In the genomic region with DNA sequence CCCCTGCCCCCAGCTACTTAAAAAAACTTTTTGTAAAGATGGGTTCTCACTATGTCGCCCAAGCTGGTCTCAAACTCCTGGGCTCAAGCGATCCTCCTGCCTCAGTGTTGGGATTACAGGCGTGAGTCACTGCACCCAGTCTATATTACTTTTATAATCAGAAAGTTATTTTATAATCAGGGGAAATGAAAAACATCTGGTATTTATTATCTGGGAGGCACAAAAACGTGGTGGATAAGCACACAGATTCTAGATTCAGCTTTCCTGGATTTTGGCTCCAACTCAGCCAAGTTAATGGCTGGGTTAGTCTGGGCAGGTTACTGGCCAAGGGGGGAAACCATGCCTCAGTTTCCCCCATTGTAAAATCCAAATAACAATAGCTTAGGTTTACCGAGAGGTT, we compare ENCODE assay signal across 12 cellular contexts. TPM values are rescaled to one million over a fixed set of nuclear protein-coding genes. Genes with fewer than 3 reads are reported as not detected.
DNase-seq lines count a peak whose midpoint lies in the region; ATAC-seq, FAIRE-seq and TF ChIP-seq lines count a peak whose summit lies in the region.
"Had no signal": no experiment of that assay in that cellular context is flagged by ENCODE, and none has a peak within 500 bp of the region (broad histone marks: within the 10 kb centered on the region; RNA-seq: fewer than 3 reads in every experiment).

No MANE protein-coding gene starts in this region.

- H4K20me1 ChIP-seq in PC-9 (ENCODE audit: insufficient read depth), result 0 out of 2 replicates have a peak, but pooled peaks cover 4% of the 10 kb centered on the region
- no peaks in the 10 kb centered on the region for H4K20me1 ChIP-seq in fibroblast of lung (ENCODE audit: control insufficient read depth, extremely low read depth, insufficient read depth, low read length)

- H3K27ac Mint-ChIP-seq in CD4-positive, alpha-beta T cell, result peak overlapping the region; percentile 89

- no peak for TF ChIP-seq EP300 in sigmoid colon (IDR thresholded peaks at IDR 0.05)

- H3K4me2 ChIP-seq in PC-9, result peak overlapping the region; percentile 97
- H3K4me2 ChIP-seq in fibroblast of lung (ENCODE audit: extremely low read depth, insufficient read depth, low read length), result peak overlapping the region; percentile 33
- H3K4me2 ChIP-seq in trophoblast cell (ENCODE audit: low read length), result no peak overlapping the region

- no peak overlapping the region for H3K4ac ChIP-seq in trophoblast cell (ENCODE audit: low read depth, low read length)

- H3K27me3 Mint-ChIP-seq in CD4-positive, alpha-beta T cell, result no peaks in the 10 kb centered on the region
- H3K27me3 Mint-ChIP-seq: central memory CD8-positive, alpha-beta T cell had no signal

- no peak for TF ChIP-seq CTCF in CD4-positive, alpha-beta T cell (IDR thresholded peaks at IDR 0.05)
- no peak for TF ChIP-seq CTCF in PC-9 (conservative IDR thresholded peaks at IDR 0.05)
- TF ChIP-seq CTCF in fibroblast of lung (conservative IDR thresholded peaks at IDR 0.05 in 1 of 2, IDR thresholded peaks at IDR 0.05 in 1 of 2; ENCODE audit: low read depth in 1 of 2, low read length in 2 of 2), result no peak
- no peak for TF ChIP-seq CTCF in sigmoid colon (IDR thresholded peaks at IDR 0.05)
- no peak for TF ChIP-seq CTCF in D721Med (IDR thresholded peaks at IDR 0.05; ENCODE audit: insufficient read depth, missing control alignments)

- H2BK5ac ChIP-seq in trophoblast cell (ENCODE audit: low read depth, low read length, poor library complexity), result no peak overlapping the region

- no peak overlapping the region for H4K12ac ChIP-seq in trophoblast cell (ENCODE audit: low read depth, low read length)

- H3K4me3 Mint-ChIP-seq in CD4-positive, alpha-beta T cell, result peak overlapping the region; percentile 83

- intact Hi-C loops in CD4-positive, alpha-beta T cell (cut with DNase I, micrococcal nuclease), result loop anchor here (2.0 to 5.0 kb wide), 3 partner anchors 16 to 74 kb away; no protein-coding TSS in a partner anchor
- intact Hi-C loops in PC-9 (cut with micrococcal nuclease; ENCODE audit: unreplicated experiment) (loop anchor here (5.0 to 10.0 kb wide), 2 partner anchors 74 to 221 kb away; partner anchors contain the start of gene CDC37), sigmoid colon (cut with DNase I) (loop anchor here (5.0 kb wide), 1 partner anchor 46 kb away; no protein-coding TSS in a partner anchor)

- WGBS in sigmoid colon, 2 donors, result 14 to 38% methylated on average over 5 of the region's 5 CpGs
- WGBS in trophoblast cell (ENCODE audit: extremely low coverage, insufficient coverage, insufficient read length), result no CpG with 5 or more reads among the region's 5 CpGs

- CTCF ChIA-PET in CD4-positive, alpha-beta T cell (lab: Charles Lee), result interaction anchor here (0.6 to 1.6 kb wide), 7 partner anchors 23 to 386 kb away, joined by 3 to 8 read pairs (median 5); no protein-coding TSS in a partner anchor
- CTCF ChIA-PET in PC-9 (lab: Charles Lee), result interaction anchor here (0.6 to 1.4 kb wide), 6 partner anchors 50 to 216 kb away, joined by 3 to 17 read pairs (median 4); no protein-coding TSS in a partner anchor

- H3K27me3 ChIP-seq in CD4-positive, alpha-beta T cell (ENCODE audit: control insufficient read depth, insufficient read depth, low read length), result no peaks in the 10 kb centered on the region
- H3K27me3 ChIP-seq in PC-9 (ENCODE audit: insufficient read depth, low read depth) (no peaks in the 10 kb centered on the region), fibroblast of lung (ENCODE audit: control insufficient read depth, insufficient read depth, low read length) (no peaks in the 10 kb centered on the region), sigmoid colon (no peaks in the 10 kb centered on the region), trophoblast cell (ENCODE audit: insufficient read depth, low read length) (no peaks in the 10 kb centered on the region)

- H3K36me3 ChIP-seq in PC-9 (ENCODE audit: low read depth), result no peaks in the 10 kb centered on the region
- no peaks in the 10 kb centered on the region for H3K36me3 ChIP-seq in fibroblast of lung (ENCODE audit: control insufficient read depth, insufficient read depth, low read length)
- H3K36me3 ChIP-seq in sigmoid colon, result no peaks in the 10 kb centered on the region
- no peaks in the 10 kb centered on the region for H3K36me3 ChIP-seq in trophoblast cell (ENCODE audit: control insufficient read depth in 1 of 2, insufficient read depth in 2 of 2, low read length in 2 of 2)
- H3K36me3 ChIP-seq: gastroesophageal sphincter, neutrophil had no signal

- peaks cover 36% of the 10 kb centered on the region for H3F3A ChIP-seq in PC-9 (ENCODE audit: insufficient read depth, low read depth)

- TF ChIP-seq POLR2A in sigmoid colon (IDR thresholded peaks at IDR 0.05), result no peak

- ATAC-seq in CD4-positive, alpha-beta T cell (ENCODE audit: poor library complexity), result no peak
- ATAC-seq in HG02678 (IDR thresholded peaks at IDR 0.05; ENCODE audit: unreplicated experiment) (no peak), HG03439 (IDR thresholded peaks at IDR 0.05; ENCODE audit: unreplicated experiment) (no peak)

- H3K23ac ChIP-seq in trophoblast cell (ENCODE audit: low read length), result no peak overlapping the region

- FAIRE-seq in D721Med (lab: Jason Lieb, UNC), result no peak

- no peak for DNase-seq in CD4-positive, alpha-beta T cell
- no peak for DNase-seq in PC-9
- peak in 1 of 2 donors; percentile 13 for DNase-seq in fibroblast of lung (ENCODE audit: low read depth in 2 of 2)
- DNase-seq in sigmoid colon, result no peak
- DNase-seq in trophoblast cell, result no peak
- no peak for DNase-seq in D721Med (ENCODE audit: insufficient read length, low spot score)

- H3K9ac ChIP-seq in fibroblast of lung (ENCODE audit: insufficient read depth, low read length) (no peak overlapping the region), trophoblast cell (ENCODE audit: low read length) (no peak overlapping the region)

- no peaks in the 10 kb centered on the region for H3K36me3 Mint-ChIP-seq in CD4-positive, alpha-beta T cell (ENCODE audit: low read depth)

- no peak overlapping the region for H2AFZ ChIP-seq in PC-9
- no peak overlapping the region for H2AFZ ChIP-seq in fibroblast of lung (ENCODE audit: low read length)
- H2AFZ ChIP-seq in trophoblast cell (ENCODE audit: insufficient read depth, low read length, poor library complexity), result no peak overlapping the region

- no peak overlapping the region for H3K14ac ChIP-seq in trophoblast cell (ENCODE audit: low read length)

- H3K4me3 ChIP-seq in PC-9, result peak overlapping the region; percentile 41; the same call in 1 of the 2 replicates
- peak overlapping the region in 2 of 4 experiments; percentile 16 to 25 for H3K4me3 ChIP-seq in fibroblast of lung (replicated peaks in 1 of 4; ENCODE audit: control extremely low read depth in 1 of 4, insufficient read depth in 1 of 4, low read depth in 3 of 4, low read length in 4 of 4)
- peak overlapping the region in 3 of 4 donors; percentile 40 to 54 (median 42) for H3K4me3 ChIP-seq in sigmoid colon
- no peak overlapping the region for H3K4me3 ChIP-seq in trophoblast cell (ENCODE audit: low read depth, low read length)

- no peak overlapping the region for H4K91ac ChIP-seq in trophoblast cell (ENCODE audit: low read depth, low read length)

- H3K4me1 Mint-ChIP-seq in CD4-positive, alpha-beta T cell (ENCODE audit: low read depth), result peaks cover 9% of the 10 kb centered on the region

- peaks cover 14% of the 10 kb centered on the region for H3K4me1 ChIP-seq in PC-9 (replicated peaks; ENCODE audit: insufficient read depth)
- H3K4me1 ChIP-seq in fibroblast of lung (ENCODE audit: control insufficient read depth, extremely low read depth, insufficient read depth, low read length), result peaks cover 3% of the 10 kb centered on the region
- H3K4me1 ChIP-seq in sigmoid colon, result peaks cover 0 to 15% (median 12%) of the 10 kb centered on the region in 4 donors
- H3K4me1 ChIP-seq in trophoblast cell (ENCODE audit: control insufficient read depth in 1 of 2, insufficient read depth in 2 of 2, low read length in 2 of 2), result no peaks in the 10 kb centered on the region

- no peak overlapping the region for H2AK5ac ChIP-seq in trophoblast cell (ENCODE audit: low read length)

- H3K27ac ChIP-seq in CD4-positive, alpha-beta T cell (ENCODE audit: low read depth, low read length), result no peak overlapping the region
- no peak overlapping the region for H3K27ac ChIP-seq in PC-9
- H3K27ac ChIP-seq in fibroblast of lung (ENCODE audit: insufficient read depth, low read length), result no peak overlapping the region
- H3K27ac ChIP-seq in sigmoid colon, result no peak overlapping the region
- H3K27ac ChIP-seq in trophoblast cell (ENCODE audit: low read depth, low read length), result no peak overlapping the region
- H3K27ac ChIP-seq: neutrophil had no signal

- no peak overlapping the region for H2BK12ac ChIP-seq in trophoblast cell (ENCODE audit: low read length)

- H3K9me2 ChIP-seq in PC-9 (ENCODE audit: insufficient read depth), result no peaks in the 10 kb centered on the region

- no peaks in the 10 kb centered on the region for H3K79me1 ChIP-seq in trophoblast cell (ENCODE audit: low read length)

- H3K9me3 Mint-ChIP-seq in CD4-positive, alpha-beta T cell, result no peaks in the 10 kb centered on the region
- H3K9me3 Mint-ChIP-seq: activated T-cell treated with anti-CD3 and anti-CD28 coated beads, Interleukin-2, amount 50 U/mL, for 4 hours; central memory CD8-positive, alpha-beta T cell had no signal

- H3K9me3 ChIP-seq in CD4-positive, alpha-beta T cell (ENCODE audit: control insufficient read depth, low read length), result no peaks in the 10 kb centered on the region
- no peaks in the 10 kb centered on the region for H3K9me3 ChIP-seq in PC-9 (ENCODE audit: insufficient read depth, low read depth)
- H3K9me3 ChIP-seq in fibroblast of lung (ENCODE audit: control insufficient read depth, insufficient read depth, low read depth, low read length), result no peaks in the 10 kb centered on the region
- H3K9me3 ChIP-seq in sigmoid colon, result no peaks in the 10 kb centered on the region
- H3K9me3 ChIP-seq in trophoblast cell (ENCODE audit: insufficient read depth, low read depth, low read length), result no peaks in the 10 kb centered on the region
- H3K9me3 ChIP-seq: gastroesophageal sphincter, neutrophil had no signal

- no TSS peak for BruUV-seq in PC-9 (replicated peaks; lab: Mats Ljungman, UMichigan)

- POLR2A ChIA-PET in CD4-positive, alpha-beta T cell (lab: Charles Lee), result interaction anchor here (1.3 kb wide), 1 partner anchor 89 kb away, joined by 5 read pairs; no protein-coding TSS in a partner anchor
- POLR2A ChIA-PET in PC-9 (lab: Charles Lee; ENCODE audit: unreplicated experiment), result interaction anchor here (0.7 kb wide), 1 partner anchor 220 kb away, joined by 3 read pairs; no protein-coding TSS in a partner anchor

- no peak overlapping the region for H3K18ac ChIP-seq in trophoblast cell (ENCODE audit: low read length)

- H3K79me2 ChIP-seq in PC-9 (ENCODE audit: low read depth), result no peaks in the 10 kb centered on the region
- no peaks in the 10 kb centered on the region for H3K79me2 ChIP-seq in fibroblast of lung (ENCODE audit: control insufficient read depth, insufficient read depth, low read length)
- no peaks in the 10 kb centered on the region for H3K79me2 ChIP-seq in trophoblast cell (ENCODE audit: control insufficient read depth, insufficient read depth, low read length, poor library complexity)

- H2BK120ac ChIP-seq in trophoblast cell (ENCODE audit: insufficient read depth, low read length, poor library complexity), result no peak overlapping the region

- H4K8ac ChIP-seq in trophoblast cell (ENCODE audit: low read depth, low read length), result no peak overlapping the region

RNA-seq across cellular contexts. Expression of gene KEAP1, which starts 24.7 kb away (rescaled TPM):
- total RNA-seq in CD4-positive, alpha-beta T cell, result 10 to 100 TPM; 10.5 to 11.6 TPM
- total RNA-seq in PC-9 (2021) (154 and 170 TPM in 2 replicates), fibroblast of lung (81.7 and 103 TPM in 2 replicates), sigmoid colon (10 to 100 TPM; 45.4 to 67.8 (median 53.1) TPM)
- polyA plus RNA-seq in fibroblast of lung (36.1 and 51.3 TPM in 2 replicates), sigmoid colon (10 to 100 TPM; 43.2 to 62.4 (median 50.5) TPM)
- polyA plus RNA-seq in fibroblast of lung (2012), result 53.7 and 78.4 TPM in 2 replicates
- 237 and 316 TPM in 2 replicates for polyA minus RNA-seq in fibroblast of lung (ENCODE audit: low replicate concordance)
- 29.2 and 29.6 TPM in 2 replicates for polyA plus RNA-seq in trophoblast cell (2013)

RNA-seq across cellular contexts. Expression of gene S1PR5, which starts 38.8 kb away (rescaled TPM):
- under 1 TPM; 0.55 to 0.92 TPM for total RNA-seq in CD4-positive, alpha-beta T cell
- total RNA-seq in PC-9 (2021) (7.9 and 9.5 TPM in 2 replicates), fibroblast of lung (under 0.01 TPM in 1 of 2 replicates, not detected in the other), sigmoid colon (not detected)
- polyA plus RNA-seq in fibroblast of lung (0.02 and 0.19 TPM in 2 replicates), sigmoid colon (under 1 TPM in 1 of 3 donors, not detected in 2; 0.07 TPM)
- 0.15 TPM in 1 of 2 replicates, not detected in the other for polyA plus RNA-seq in fibroblast of lung (2012)
- not detected in 2 replicates for polyA minus RNA-seq in fibroblast of lung (ENCODE audit: low replicate concordance)
- polyA plus RNA-seq in trophoblast cell (2013), result 1.2 and 1.3 TPM in 2 replicates

RNA-seq across cellular contexts. Expression of gene PDE4A, which starts 58.1 kb away (rescaled TPM):
- 1 to 10 TPM; 1.5 to 2.1 TPM for total RNA-seq in CD4-positive, alpha-beta T cell
- total RNA-seq in PC-9 (2021), result 8.9 and 10.4 TPM in 2 replicates
- total RNA-seq in fibroblast of lung, result 3.1 and 4.1 TPM in 2 replicates
- polyA plus RNA-seq in fibroblast of lung, result 3.6 and 4.9 TPM in 2 replicates
- polyA plus RNA-seq in fibroblast of lung (2012), result 9.5 TPM in 2 replicates
- 30.4 and 42.3 TPM in 2 replicates for polyA minus RNA-seq in fibroblast of lung (ENCODE audit: low replicate concordance)
- total RNA-seq in sigmoid colon, result 10 to 100 TPM in 3 of 4 donors, 1 to 10 TPM in 1; 7.6 to 14.7 (median 12.9) TPM
- polyA plus RNA-seq in sigmoid colon, result 1 to 10 TPM; 4.2 to 7.2 (median 6.2) TPM
- polyA plus RNA-seq in trophoblast cell (2013), result 1.2 and 1.3 TPM in 2 replicates
